5 cellular contexts compared by ENCODE assay signal in the genomic region with DNA sequence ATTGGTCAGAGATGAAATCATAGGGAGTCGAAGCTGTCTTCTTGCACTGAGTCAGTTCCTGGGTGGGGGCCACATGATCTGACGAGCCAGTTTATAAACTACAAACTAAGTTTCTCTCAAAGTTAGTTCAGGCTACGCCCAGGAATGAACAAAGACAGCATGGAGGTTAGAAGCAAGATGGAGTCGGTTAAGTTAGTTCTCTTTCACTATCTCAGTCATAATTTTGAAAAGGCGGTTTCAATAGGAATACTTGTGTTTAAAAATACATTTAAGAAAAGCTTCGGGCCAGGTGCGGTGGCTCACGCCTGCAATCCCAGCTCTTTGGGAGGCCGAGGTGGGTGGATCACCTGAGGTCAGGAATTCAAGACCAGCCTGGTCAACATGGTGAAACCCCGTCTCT. TPM values are rescaled to one million over a fixed set of nuclear protein-coding genes. Genes with fewer than 3 reads are reported as not detected.
"Had no signal": no experiment of that assay in that cellular context is flagged by ENCODE, and none has a peak within 500 bp of the region (broad histone marks: within the 10 kb centered on the region; RNA-seq: fewer than 3 reads in every experiment).

No MANE protein-coding gene starts in this region.

RNA-seq across cellular contexts. Expression of gene NYX, which starts 35.9 kb away (rescaled TPM):
- total RNA-seq: HepG2, HT-29, HT1080, IMR-90 had no signal
- polyA plus RNA-seq: HepG2, IgD-negative memory B cell, IMR-90 had no signal
